In genomic region chr4:1346781-1347409, GRCh38 we compare ENCODE assay signal across 8 cellular contexts. TPM values are rescaled to one million over a fixed set of nuclear protein-coding genes. Genes with fewer than 3 reads are reported as not detected.
A peak's percentile ranks its signal among the peaks of the same experiment; 100 is the strongest.
DNase-seq lines count a peak whose midpoint lies in the region; ATAC-seq lines count a peak whose summit lies in the region.

Gene UVSSA (plus strand): TSS chr4:1347208. CDS start chr4:1348092, 884 bp downstream.

- peak within 1 kb of the TSS; percentile 89 for H3K23ac ChIP-seq in mesendoderm (ENCODE audit: low read length)

- H3K4me1 ChIP-seq in NT2/D1 (ENCODE audit: insufficient read depth, insufficient read length) = peaks cover 16% of the 10 kb centered on the region
- H3K4me1 ChIP-seq in endocrine pancreas (ENCODE audit: control insufficient read depth, insufficient read depth, low read length) = no peaks in the 10 kb centered on the region
- no peaks in the 10 kb centered on the region for H3K4me1 ChIP-seq in mesendoderm (ENCODE audit: control insufficient read depth, low read depth, low read length)

- peak within 1 kb of the TSS; percentile 93 for H3K27ac ChIP-seq in mesendoderm (ENCODE audit: low read depth, low read length)

- peak; percentile 99 for DNase-seq in COR-L47 (lab: John Stamatoyannopoulos, UW)
- DNase-seq in HUDEP-2 (lab: John Stamatoyannopoulos, UW; ENCODE audit: unreplicated experiment in 76 of 76) = peak; percentile 59 to 100 (median 99)
- DNase-seq in NT2/D1 (ENCODE audit: low read depth, low spot score) = peak; percentile 99
- DNase-seq in activated CD8-positive, alpha-beta memory T cell treated with anti-CD3 and anti-CD28 coated beads, Interleukin-2, amount 10 ng/mL, durations not matched to agents 7 days and 5 days = peak; percentile 100
- DNase-seq in mesendoderm = peak; percentile 100
- peak; percentile 100 for DNase-seq in stimulated activated CD8-positive, alpha-beta memory T cell treated with anti-CD3 and anti-CD28 coated beads, Interleukin-15, amount 100 ng/mL, for 1 hour (ENCODE audit: low read depth)

- H3K27me3 ChIP-seq in NT2/D1 (ENCODE audit: insufficient read depth, insufficient read length) = no peaks in the 10 kb centered on the region
- no peaks in the 10 kb centered on the region for H3K27me3 ChIP-seq in endocrine pancreas (ENCODE audit: control insufficient read depth, insufficient read depth, low read length)
- H3K27me3 ChIP-seq in mesendoderm (ENCODE audit: insufficient read depth, low read length, poor library complexity) = no peaks in the 10 kb centered on the region

- peak within 1 kb of the TSS; percentile 78 for H2AK5ac ChIP-seq in mesendoderm (ENCODE audit: low read length)

- H3K4me3 Mint-ChIP-seq in activated CD8-positive, alpha-beta memory T cell treated with anti-CD3 and anti-CD28 coated beads, Interleukin-2, amount 10 ng/mL, durations not matched to agents 7 days and 5 days = peak within 1 kb of the TSS; percentile 85

- H3K9me3 Mint-ChIP-seq in activated CD8-positive, alpha-beta memory T cell treated with anti-CD3 and anti-CD28 coated beads, Interleukin-2, amount 10 ng/mL, durations not matched to agents 7 days and 5 days (ENCODE audit: low read depth) = no peaks in the 10 kb centered on the region

- H3K4me1 Mint-ChIP-seq in activated CD8-positive, alpha-beta memory T cell treated with anti-CD3 and anti-CD28 coated beads, Interleukin-2, amount 10 ng/mL, durations not matched to agents 7 days and 5 days = peaks cover 36% of the 10 kb centered on the region

- peak within 1 kb of the TSS; percentile 89 for H3K4me3 ChIP-seq in NT2/D1 (ENCODE audit: insufficient read length, low read depth)
- peak within 1 kb of the TSS; percentile 68 for H3K4me3 ChIP-seq in endocrine pancreas (ENCODE audit: control insufficient read depth, insufficient read depth, low read length)
- peak within 1 kb of the TSS; percentile 87 for H3K4me3 ChIP-seq in mesendoderm (ENCODE audit: low read length)

- peak within 1 kb of the TSS; percentile 94 for H3K4me2 ChIP-seq in mesendoderm (ENCODE audit: low read length)

- H3K79me2 ChIP-seq in mesendoderm (ENCODE audit: control insufficient read depth, insufficient read depth, low read length) = no peaks in the 10 kb centered on the region

- H4K8ac ChIP-seq in mesendoderm (ENCODE audit: low read depth, low read length) = peak within 1 kb of the TSS; percentile 66

- peak; percentile 91 for ATAC-seq in GM21381 (IDR thresholded peaks at IDR 0.05; ENCODE audit: unreplicated experiment)
- ATAC-seq in activated CD8-positive, alpha-beta memory T cell treated with anti-CD3 and anti-CD28 coated beads, Interleukin-2, amount 10 ng/mL, durations not matched to agents 7 days and 5 days = peak; percentile 93

- H3K79me1 ChIP-seq in mesendoderm (ENCODE audit: low read length) = peaks cover 7% of the 10 kb centered on the region

- H3K56ac ChIP-seq in mesendoderm (ENCODE audit: low read length) = peak within 1 kb of the TSS; percentile 98

- no peaks in the 10 kb centered on the region for H3K36me3 Mint-ChIP-seq in activated CD8-positive, alpha-beta memory T cell treated with anti-CD3 and anti-CD28 coated beads, Interleukin-2, amount 10 ng/mL, durations not matched to agents 7 days and 5 days

- H3K9ac ChIP-seq in NT2/D1 (ENCODE audit: insufficient read length, low read depth) (peak within 1 kb of the TSS; percentile 98), endocrine pancreas (ENCODE audit: control insufficient read depth, insufficient read depth, low read length) (peak within 1 kb of the TSS; percentile 98), mesendoderm (ENCODE audit: low read length) (peak within 1 kb of the TSS; percentile 99)

- H2BK5ac ChIP-seq in mesendoderm (ENCODE audit: low read length) = peak within 1 kb of the TSS; percentile 63

- H3K9me3 ChIP-seq in NT2/D1 (ENCODE audit: insufficient read depth, low read length) (no peaks in the 10 kb centered on the region), endocrine pancreas (ENCODE audit: control insufficient read depth, low read length) (no peaks in the 10 kb centered on the region)

- peak within 1 kb of the TSS; percentile 63 for H2BK120ac ChIP-seq in mesendoderm (ENCODE audit: low read depth, low read length)

- CTCF ChIA-PET in activated CD8-positive, alpha-beta memory T cell treated with anti-CD3 and anti-CD28 coated beads, Interleukin-2, amount 10 ng/mL, durations not matched to agents 7 days and 5 days (lab: Charles Lee) = interaction anchor here (0.6 to 4.0 kb wide), 21 partner anchors 9 to 360 kb away, joined by 3 to 23 read pairs (median 5); partner anchors contain the start of genes CTBP1 and MAEA

- peak within 1 kb of the TSS; percentile 96 for H3K27ac Mint-ChIP-seq in activated CD8-positive, alpha-beta memory T cell treated with anti-CD3 and anti-CD28 coated beads, Interleukin-2, amount 10 ng/mL, durations not matched to agents 7 days and 5 days

- no CpG with 5 or more reads among the region's 76 CpGs for WGBS in mesendoderm (ENCODE audit: extremely low coverage, insufficient coverage, low lambda C conversion rate)

- no peak within 1 kb of the TSS for H4K5ac ChIP-seq in mesendoderm (ENCODE audit: low read length)

- H3K36me3 ChIP-seq in NT2/D1 (ENCODE audit: insufficient read depth, insufficient read length, low read length) (peaks cover 29% of the 10 kb centered on the region), endocrine pancreas (ENCODE audit: control insufficient read depth, insufficient read depth, low read length) (no peaks in the 10 kb centered on the region), mesendoderm (ENCODE audit: control insufficient read depth, insufficient read depth, low read length) (no peaks in the 10 kb centered on the region)

- H3K27me3 Mint-ChIP-seq in activated CD8-positive, alpha-beta memory T cell treated with anti-CD3 and anti-CD28 coated beads, Interleukin-2, amount 10 ng/mL, durations not matched to agents 7 days and 5 days = no peaks in the 10 kb centered on the region

- H3K18ac ChIP-seq in mesendoderm (ENCODE audit: low read length) = peak within 1 kb of the TSS; percentile 69

- H3K4ac ChIP-seq in mesendoderm (ENCODE audit: low read depth, low read length) = peak within 1 kb of the TSS; percentile 93

- H2BK15ac ChIP-seq in mesendoderm (replicated peaks; ENCODE audit: low read depth) = no peak within 1 kb of the TSS

RNA-seq across cellular contexts. Expression of gene UVSSA, which starts in this region (rescaled TPM):
- total RNA-seq in activated CD8-positive, alpha-beta memory T cell treated with anti-CD3 and anti-CD28 coated beads, Interleukin-2, amount 10 ng/mL, durations not matched to agents 7 days and 5 days = 10 to 100 TPM; 18.2 to 25.2 TPM
- 4.3 TPM for polyA plus RNA-seq in mesendoderm (2013, experiment 1 of 2)
- 4.6 TPM for polyA plus RNA-seq in mesendoderm (2013, experiment 2 of 2)

Comparison
In these comparisons a context has a peak if more than half of its experiments do, and no peak if none do; other contexts are left out.
1. Peak in every context shown above with its lines: DNase-seq, ATAC-seq, H3K4me3 ChIP-seq and H3K27ac ChIP-seq.